Comparison of ENCODE assay signal across 19 cellular contexts in the genomic region with DNA sequence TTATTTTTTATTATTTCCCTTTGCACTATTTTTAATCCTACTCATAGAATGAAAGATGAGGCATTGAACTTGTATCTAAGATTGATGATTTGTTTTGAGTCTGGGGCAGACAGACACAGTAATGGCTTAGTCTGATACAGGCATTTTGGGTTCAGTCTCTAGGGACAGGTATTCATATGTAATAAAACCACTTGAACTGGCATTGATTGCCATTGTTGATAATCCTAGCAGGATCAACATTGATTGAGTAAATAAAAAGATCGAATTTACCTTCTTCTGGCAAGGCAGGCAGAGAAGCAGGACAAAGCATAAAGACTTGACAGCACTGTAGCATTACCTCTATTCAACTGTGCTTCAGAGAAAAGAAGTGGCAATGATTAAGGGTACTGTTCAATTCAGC.
A peak's percentile ranks its signal among the peaks of the same experiment; 100 is the strongest.
DNase-seq lines count a peak whose midpoint lies in the region; ATAC-seq lines count a peak whose summit lies in the region.
"Had no signal": no experiment of that assay in that cellular context is flagged by ENCODE, and none has a peak within 500 bp of the region (broad histone marks: within the 10 kb centered on the region; RNA-seq: fewer than 3 reads in every experiment).

No MANE protein-coding gene starts in this region.

- peak; percentile 2 for DNase-seq in NCI-H2171 treated with DMSO at 0.1 percent for 48 hours (lab: John Stamatoyannopoulos, UW)
- no peak for DNase-seq in NCI-H2171 (lab: John Stamatoyannopoulos, UW)
- peak; percentile 63 to 75 for DNase-seq in NCI-H1930 (lab: John Stamatoyannopoulos, UW)
- peak; percentile 50 for DNase-seq in NCI-H748 treated with DMSO at 0.1 percent for 48 hours (lab: John Stamatoyannopoulos, UW)
- DNase-seq in RPMI8226 = no peak
- DNase-seq in stimulated activated CD4-positive, alpha-beta T cell treated with anti-CD3 and anti-CD28 coated beads, Interleukin-4, amount 100 ng/mL, for 24 hours = no peak
- DNase-seq: CD4-positive, alpha-beta memory T cell; COR-L47; DMS53; HFFc6; KBM-7; MV-4-11; NCI-H2081; NCI-H2227 treated with DMSO at 0.1 percent for 48 hours; NCI-H526 treated with DMSO at 0.1 percent for 48 hours; SHP77 treated with DMSO at 0.1 percent for 48 hours; T-helper 1 cell had no signal

- no peak for ATAC-seq in GM18498 (IDR thresholded peaks at IDR 0.05; ENCODE audit: unreplicated experiment)
- ATAC-seq: GM23338 had no signal

Comparison
In these comparisons a context has a peak if more than half of its experiments do, and no peak if none do; other contexts are left out.
1. DNase-seq: peak in NCI-H2171 treated with DMSO at 0.1 percent for 48 hours (single experiment), NCI-H1930 (2 of 2) and NCI-H748 treated with DMSO at 0.1 percent for 48 hours (single experiment); none in NCI-H2171 (single experiment), RPMI8226 (single experiment) and stimulated activated CD4-positive, alpha-beta T cell treated with anti-CD3 and anti-CD28 coated beads, Interleukin-4, amount 100 ng/mL, for 24 hours (single experiment).